Comparison of ENCODE assay signal across 10 cellular contexts in the genomic region with DNA sequence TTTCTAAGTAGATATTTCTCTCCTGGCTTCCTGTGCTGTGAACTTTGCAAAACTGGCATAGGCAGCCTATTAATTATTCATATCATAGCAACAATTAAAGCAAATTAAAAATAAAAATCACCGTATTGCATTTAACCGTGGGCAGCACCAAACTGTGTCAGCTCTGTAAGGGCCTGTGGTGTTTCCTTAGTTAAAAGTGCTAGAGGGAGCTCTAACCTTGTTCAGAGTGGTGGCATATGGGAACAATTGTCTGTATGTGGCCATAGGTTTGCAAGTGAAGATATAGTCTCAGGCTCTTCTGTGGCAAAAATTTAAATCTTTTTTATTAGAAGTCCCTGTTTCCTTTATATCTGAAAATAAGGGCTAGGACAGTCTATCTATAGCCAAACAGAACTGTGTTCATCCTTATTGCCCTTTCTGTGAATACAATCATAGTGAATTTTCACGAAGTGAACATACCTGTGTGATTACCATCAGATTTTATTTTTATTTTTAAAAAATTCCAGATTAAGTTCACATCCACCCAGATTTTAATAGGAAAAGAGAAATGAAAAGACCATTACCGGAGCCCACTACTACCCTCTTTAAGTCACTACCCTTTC.
DNase-seq lines count a peak whose midpoint lies in the region; ATAC-seq, FAIRE-seq and TF ChIP-seq lines count a peak whose summit lies in the region.
"Had no signal": no experiment of that assay in that cellular context is flagged by ENCODE, and none has a peak within 500 bp of the region (broad histone marks: within the 10 kb centered on the region; RNA-seq: fewer than 3 reads in every experiment).

No MANE protein-coding gene starts in this region.

- H3K4me3 ChIP-seq in AG10803 (ENCODE audit: low read length) (no peak overlapping the region), GM23338 (no peak overlapping the region), OCI-LY7 (ENCODE audit: low read depth, low read length, poor library complexity, severe bottlenecking) (no peak overlapping the region)

- intact Hi-C loops in OCI-LY7 (cut with micrococcal nuclease; ENCODE audit: unreplicated experiment), result no loop called here

- no peaks in the 10 kb centered on the region for H4K20me1 ChIP-seq in GM23338 (replicated peaks; ENCODE audit: insufficient read depth)
- H4K20me1 ChIP-seq in OCI-LY7 (ENCODE audit: insufficient read depth, low read length), result no peaks in the 10 kb centered on the region

- H2AFZ ChIP-seq in GM23338 (no peak overlapping the region), OCI-LY7 (ENCODE audit: low read length) (no peak overlapping the region)

- H3K36me3 ChIP-seq in GM23338 (ENCODE audit: insufficient read depth) (no peaks in the 10 kb centered on the region), OCI-LY7 (ENCODE audit: insufficient read depth, low read length) (no peaks in the 10 kb centered on the region)

- H3K9me3 Mint-ChIP-seq in GM23338, result no peaks in the 10 kb centered on the region
- H3K9me3 Mint-ChIP-seq in activated CD4-positive, alpha-beta T cell treated with anti-CD3 and anti-CD28 coated beads, Interleukin-2, amount 10 ng/mL, durations not matched to agents 7 days and 5 days, result no peaks in the 10 kb centered on the region

- POLR2A ChIA-PET in OCI-LY7 (lab: Charles Lee), result no interaction called here
- POLR2A ChIA-PET in activated CD4-positive, alpha-beta T cell treated with anti-CD3 and anti-CD28 coated beads, Interleukin-2, amount 10 ng/mL, durations not matched to agents 7 days and 5 days (lab: Charles Lee), result no interaction called here

- FAIRE-seq in frontal cortex (lab: Jason Lieb, UNC), result no peak
- FAIRE-seq: GM18507 had no signal

- CTCF ChIA-PET in OCI-LY7 (lab: Charles Lee; ENCODE audit: unreplicated experiment), result no interaction called here
- CTCF ChIA-PET in activated CD4-positive, alpha-beta T cell treated with anti-CD3 and anti-CD28 coated beads, Interleukin-2, amount 10 ng/mL, durations not matched to agents 7 days and 5 days (lab: Charles Lee), result no interaction called here

- H3K79me2 ChIP-seq in GM23338 (replicated peaks; ENCODE audit: insufficient read depth), result no peaks in the 10 kb centered on the region
- no peaks in the 10 kb centered on the region for H3K79me2 ChIP-seq in OCI-LY7 (ENCODE audit: insufficient read depth, low read depth, low read length)

- no peaks in the 10 kb centered on the region for H3K36me3 Mint-ChIP-seq in GM23338 (ENCODE audit: low read depth)
- H3K36me3 Mint-ChIP-seq in activated CD4-positive, alpha-beta T cell treated with anti-CD3 and anti-CD28 coated beads, Interleukin-2, amount 10 ng/mL, durations not matched to agents 7 days and 5 days (ENCODE audit: low read depth), result no peaks in the 10 kb centered on the region

- BruUV-seq in OCI-LY7 (replicated peaks; lab: Mats Ljungman, UMichigan), result no TSS peak

- H3K4me1 ChIP-seq in GM23338 (ENCODE audit: insufficient read depth) (peaks cover 12% of the 10 kb centered on the region), OCI-LY7 (ENCODE audit: insufficient read depth, low read length, poor library complexity, severe bottlenecking) (no peaks in the 10 kb centered on the region)

- peak; percentile 94 for ATAC-seq in GM23338

- no peak overlapping the region for H3K4me2 ChIP-seq in GM23338
- H3K4me2 ChIP-seq in OCI-LY7 (ENCODE audit: low read length), result no peak overlapping the region

- H3K27me3 ChIP-seq in GM23338 (ENCODE audit: insufficient read depth), result no peaks in the 10 kb centered on the region

- H3K4me1 Mint-ChIP-seq in GM23338, result peaks cover 26% of the 10 kb centered on the region
- H3K4me1 Mint-ChIP-seq in activated CD4-positive, alpha-beta T cell treated with anti-CD3 and anti-CD28 coated beads, Interleukin-2, amount 10 ng/mL, durations not matched to agents 7 days and 5 days, result peaks cover 7% of the 10 kb centered on the region

- H3F3A ChIP-seq in GM23338 (replicated peaks; ENCODE audit: low read depth), result no peaks in the 10 kb centered on the region

- H3K4me3 Mint-ChIP-seq in GM23338, result no peak overlapping the region
- H3K4me3 Mint-ChIP-seq in activated CD4-positive, alpha-beta T cell treated with anti-CD3 and anti-CD28 coated beads, Interleukin-2, amount 10 ng/mL, durations not matched to agents 7 days and 5 days, result no peak overlapping the region

- TF ChIP-seq CTCF in AG10803 (conservative IDR thresholded peaks at IDR 0.05; ENCODE audit: low read length), result peak; percentile 30; the same call in 1 of the 2 replicates
- TF ChIP-seq CTCF in GM23338 (conservative IDR thresholded peaks at IDR 0.05; ENCODE audit: low read depth in 2 of 2), result peak; percentile 52 to 73
- TF ChIP-seq CTCF in OCI-LY7 (conservative IDR thresholded peaks at IDR 0.05; ENCODE audit: low read length), result peak; percentile 71

- no peaks in the 10 kb centered on the region for H3K9me2 ChIP-seq in GM23338 (ENCODE audit: insufficient read depth)
- no peaks in the 10 kb centered on the region for H3K9me2 ChIP-seq in OCI-LY7 (ENCODE audit: insufficient read depth, low read length)

- H3K27ac Mint-ChIP-seq in GM23338, result no peak overlapping the region
- H3K27ac Mint-ChIP-seq in activated CD4-positive, alpha-beta T cell treated with anti-CD3 and anti-CD28 coated beads, Interleukin-2, amount 10 ng/mL, durations not matched to agents 7 days and 5 days, result no peak overlapping the region

- H3K9me3 ChIP-seq in OCI-LY7 (ENCODE audit: low read length), result no peaks in the 10 kb centered on the region

- peaks cover 2% of the 10 kb centered on the region for H3K27me3 Mint-ChIP-seq in GM23338 (ENCODE audit: insufficient read depth, low read depth, poor library complexity)
- no peaks in the 10 kb centered on the region for H3K27me3 Mint-ChIP-seq in activated CD4-positive, alpha-beta T cell treated with anti-CD3 and anti-CD28 coated beads, Interleukin-2, amount 10 ng/mL, durations not matched to agents 7 days and 5 days

- H3K27ac ChIP-seq in GM23338 (ENCODE audit: low read depth) (no peak overlapping the region), OCI-LY7 (ENCODE audit: low read depth, low read length, poor library complexity, severe bottlenecking) (no peak overlapping the region)

- DNase-seq in AG10803 (ENCODE audit: low read depth) (peak; percentile 9), GM23338 (ENCODE audit: low spot score) (peak; percentile 61), OCI-LY7 (ENCODE audit: low spot score) (peak; percentile 21), fibroblast of peridontal ligament (ENCODE audit: extremely low read depth) (peak; percentile 20), frontal cortex (ENCODE audit: low spot score in 2 of 2) (no peak), hepatic stellate cell (ENCODE audit: low spot score) (no peak)
- DNase-seq in stimulated activated naive CD4-positive, alpha-beta T cell treated with Interleukin-2 at 50 U/mL for 16 hours (lab: John Stamatoyannopoulos, UW), result no peak
- no peak for DNase-seq in activated CD4-positive, alpha-beta T cell treated with anti-CD3 and anti-CD28 coated beads, Interleukin-2, amount 10 ng/mL, durations not matched to agents 7 days and 5 days
- DNase-seq: activated gamma-delta T cell had no signal

TF ChIP-seq in GM23338, 12 proteins besides CTCF, POLR2A, EP300 and RAD21 (continues in another document):
- TF ChIP-seq STAT1 (IDR thresholded peaks at IDR 0.05; ENCODE audit: unreplicated experiment), result no peak

Comparison
In these comparisons a context has a peak if more than half of its experiments do, and no peak if none do; other contexts are left out.
1. DNase-seq: peak in AG10803 (single experiment), GM23338 (single experiment), OCI-LY7 (single experiment) and fibroblast of peridontal ligament (single experiment); none in frontal cortex (0 of 2), stimulated activated naive CD4-positive, alpha-beta T cell treated with Interleukin-2 at 50 U/mL for 16 hours (single experiment), activated CD4-positive, alpha-beta T cell treated with anti-CD3 and anti-CD28 coated beads, Interleukin-2, amount 10 ng/mL, durations not matched to agents 7 days and 5 days (single experiment) and hepatic stellate cell (single experiment).
2. Peak in every context shown above with its lines, with median percentiles within 50 percentile points of each other: CTCF ChIP-seq.